In the genomic region with DNA sequence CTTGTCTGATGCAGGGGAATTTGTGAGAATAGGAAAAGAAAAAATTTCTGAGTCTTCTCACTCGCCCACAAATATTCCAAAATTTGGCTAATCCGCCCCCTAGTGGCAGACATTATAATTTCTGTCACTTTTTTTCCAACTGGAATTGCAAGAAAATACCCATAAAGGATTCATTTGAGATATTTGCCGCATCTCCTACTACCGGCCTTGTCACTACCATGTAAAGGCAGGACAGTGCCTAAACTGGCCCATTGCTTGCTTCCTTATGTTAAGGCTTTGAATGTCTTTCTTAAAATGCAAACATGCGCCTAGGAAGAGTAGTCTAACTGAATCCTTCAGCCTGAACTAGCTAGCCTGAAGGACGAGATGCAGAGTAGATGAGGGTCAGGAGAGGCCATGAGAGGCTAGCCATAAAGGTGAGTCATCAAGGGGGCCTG, we compare ENCODE assay signal across 9 cellular contexts. TPM values are rescaled to one million over a fixed set of nuclear protein-coding genes. Genes with fewer than 3 reads are reported as not detected.
DNase-seq lines count a peak whose midpoint lies in the region; FAIRE-seq and TF ChIP-seq lines count a peak whose summit lies in the region.
"Had no signal": no experiment of that assay in that cellular context is flagged by ENCODE, and none has a peak within 500 bp of the region (broad histone marks: within the 10 kb centered on the region; RNA-seq: fewer than 3 reads in every experiment).

No MANE protein-coding gene starts in this region.

- H3K4me1 ChIP-seq in DOHH2 (ENCODE audit: control insufficient read depth, low read length) (no peaks in the 10 kb centered on the region), spleen (peaks cover 0 to 22% (median 1%) of the 10 kb centered on the region in 6 donors)

- no peak for FAIRE-seq in GM12891 (lab: Jason Lieb, UNC)

- H3K4me3 Mint-ChIP-seq in activated T-helper 2 cell treated with anti-CD3 and anti-CD28 coated beads, Interferon-gamma antibody, Interleukin-2, Interleukin-4, amounts not matched to agents 10 μg/mL and 5 μg/mL and 100 μg/mL, durations not matched to agents 14 hours and 24 hours and 36 hours (ENCODE audit: low read depth) = no peak overlapping the region
- H3K4me3 Mint-ChIP-seq: IgD-negative memory B cell had no signal

- no peaks in the 10 kb centered on the region for H3K79me2 ChIP-seq in DOHH2 (ENCODE audit: control insufficient read depth, low read length)

- no peaks in the 10 kb centered on the region for H3K9me2 ChIP-seq in DOHH2 (replicated peaks; ENCODE audit: control insufficient read depth, low read length)

- peaks cover 9% of the 10 kb centered on the region for H3K27me3 Mint-ChIP-seq in activated T-helper 2 cell treated with anti-CD3 and anti-CD28 coated beads, Interferon-gamma antibody, Interleukin-2, Interleukin-4, amounts not matched to agents 10 μg/mL and 5 μg/mL and 100 μg/mL, durations not matched to agents 14 hours and 24 hours and 36 hours (ENCODE audit: low read depth)

- TF ChIP-seq POLR2A in spleen (IDR thresholded peaks at IDR 0.05) = no peak
- TF ChIP-seq POLR2A in GM12891 (IDR thresholded peaks at IDR 0.05; ENCODE audit: low read depth, low read length) = no peak

- no peak overlapping the region for H3K4me2 ChIP-seq in DOHH2 (ENCODE audit: low read length)

- H3K27ac ChIP-seq in DOHH2 (ENCODE audit: low read depth, low read length) = no peak overlapping the region
- H3K27ac ChIP-seq in spleen = no peak overlapping the region

- DNase-seq in ACHN (peak; percentile 46), NCI-H128 (lab: John Stamatoyannopoulos, UW; ENCODE audit: unreplicated experiment) (peak; percentile 28), hippocampal formation (lab: John Stamatoyannopoulos, UW) (peak; percentile 6 to 21), spleen (no peak), GM12891 (ENCODE audit: insufficient read length, low spot score) (no peak)
- no peak for DNase-seq in activated T-helper 2 cell treated with anti-CD3 and anti-CD28 coated beads, Interferon-gamma antibody, Interleukin-2, Interleukin-4, amounts not matched to agents 10 μg/mL and 5 μg/mL and 100 μg/mL, durations not matched to agents 14 hours and 24 hours and 36 hours (ENCODE audit: low spot score)
- DNase-seq in effector CD8-positive, alpha-beta T cell (lab: John Stamatoyannopoulos, UW) = no peak

- 31 to 38% (median 37%) methylated on average over 6 of the region's 6 CpGs for WGBS in spleen, 5 donors

- H3K27ac Mint-ChIP-seq in activated T-helper 2 cell treated with anti-CD3 and anti-CD28 coated beads, Interferon-gamma antibody, Interleukin-2, Interleukin-4, amounts not matched to agents 10 μg/mL and 5 μg/mL and 100 μg/mL, durations not matched to agents 14 hours and 24 hours and 36 hours = peak overlapping the region; percentile 7
- H3K27ac Mint-ChIP-seq: IgD-negative memory B cell had no signal

- H3K27me3 ChIP-seq in DOHH2 (ENCODE audit: control insufficient read depth, low read length) (peaks cover 17% of the 10 kb centered on the region), spleen (replicated peaks in 1 of 7) (peaks cover 0 to 7% (median 0%) of the 10 kb centered on the region in 7 donors)

- TF ChIP-seq CTCF in DOHH2 (IDR thresholded peaks at IDR 0.05; ENCODE audit: low read depth, low read length, poor library complexity, severe bottlenecking) (peak; percentile 89), spleen (IDR thresholded peaks at IDR 0.05 in 8 of 11, conservative IDR thresholded peaks at IDR 0.05 in 3 of 11) (peak; percentile 24 to 78 (median 58))

- H3K9me3 ChIP-seq in DOHH2 (ENCODE audit: control insufficient read depth, insufficient read depth, low read length) = no peaks in the 10 kb centered on the region
- no peaks in the 10 kb centered on the region for H3K9me3 ChIP-seq in spleen

- H4K20me1 ChIP-seq in DOHH2 (ENCODE audit: control insufficient read depth, insufficient read depth, low read depth, low read length) = no peaks in the 10 kb centered on the region

- intact Hi-C loops in activated T-helper 2 cell treated with anti-CD3 and anti-CD28 coated beads, Interferon-gamma antibody, Interleukin-2, Interleukin-4, amounts not matched to agents 10 μg/mL and 5 μg/mL and 100 μg/mL, durations not matched to agents 14 hours and 24 hours and 36 hours (cut with micrococcal nuclease) = loop anchor here (1.0 to 5.0 kb wide), 3 partner anchors 13 to 710 kb away; no protein-coding TSS in a partner anchor
- intact Hi-C loops in spleen (cut with DNase I; ENCODE audit: low total_unique reads) = loop anchor here (5.0 kb wide), 1 partner anchor 420 kb away; no protein-coding TSS in a partner anchor

- no peaks in the 10 kb centered on the region for H3K9me3 Mint-ChIP-seq in activated T-helper 2 cell treated with anti-CD3 and anti-CD28 coated beads, Interferon-gamma antibody, Interleukin-2, Interleukin-4, amounts not matched to agents 10 μg/mL and 5 μg/mL and 100 μg/mL, durations not matched to agents 14 hours and 24 hours and 36 hours
- H3K9me3 Mint-ChIP-seq: IgD-negative memory B cell had no signal

- H3K4me3 ChIP-seq in DOHH2 (ENCODE audit: low read length) = no peak overlapping the region
- no peak overlapping the region for H3K4me3 ChIP-seq in spleen

- in situ Hi-C loops in ACHN (cut with HindIII; ENCODE audit: low pct_ligation_motif_present, low pct_unique_long_range_greater_than_20kb, low sequenced_read_pairs) = no loop called here

- peaks cover 35% of the 10 kb centered on the region for H3K4me1 Mint-ChIP-seq in activated T-helper 2 cell treated with anti-CD3 and anti-CD28 coated beads, Interferon-gamma antibody, Interleukin-2, Interleukin-4, amounts not matched to agents 10 μg/mL and 5 μg/mL and 100 μg/mL, durations not matched to agents 14 hours and 24 hours and 36 hours (ENCODE audit: low read depth)
- H3K4me1 Mint-ChIP-seq: IgD-negative memory B cell had no signal

- no peaks in the 10 kb centered on the region for H3F3A ChIP-seq in DOHH2 (ENCODE audit: control insufficient read depth, insufficient read depth)

- no peaks in the 10 kb centered on the region for H3K36me3 Mint-ChIP-seq in activated T-helper 2 cell treated with anti-CD3 and anti-CD28 coated beads, Interferon-gamma antibody, Interleukin-2, Interleukin-4, amounts not matched to agents 10 μg/mL and 5 μg/mL and 100 μg/mL, durations not matched to agents 14 hours and 24 hours and 36 hours (ENCODE audit: low read depth)
- H3K36me3 Mint-ChIP-seq: IgD-negative memory B cell had no signal

- H3K36me3 ChIP-seq in DOHH2 (ENCODE audit: control insufficient read depth, low read length) (no peaks in the 10 kb centered on the region), spleen (no peaks in the 10 kb centered on the region)

TF ChIP-seq in GM12891, 5 proteins besides CTCF, POLR2A, EP300 and RAD21:
- no peak for TF ChIP-seq POLR2AphosphoS5 (IDR thresholded peaks at IDR 0.05; ENCODE audit: low read depth, low read length)
- no peak for TF ChIP-seq SPI1 (IDR thresholded peaks at IDR 0.05; ENCODE audit: low read depth, low read length)
- no peak for TF ChIP-seq PAX5 (IDR thresholded peaks at IDR 0.05; ENCODE audit: insufficient read depth, low read length, severe bottlenecking)
- TF ChIP-seq TAF1 (IDR thresholded peaks at IDR 0.05; ENCODE audit: low read depth, low read length) = no peak
- no peak for TF ChIP-seq POU2F2 (IDR thresholded peaks at IDR 0.05; ENCODE audit: low read depth, low read length)

RNA-seq across cellular contexts. Expression of gene CEP295, which starts 9.3 kb away (rescaled TPM):
- 30.0 and 31.8 TPM in 2 replicates for total RNA-seq in activated T-helper 2 cell treated with anti-CD3 and anti-CD28 coated beads, Interferon-gamma antibody, Interleukin-2, Interleukin-4, amounts not matched to agents 10 μg/mL and 5 μg/mL and 100 μg/mL, durations not matched to agents 14 hours and 24 hours and 36 hours
- total RNA-seq in spleen = 10 to 100 TPM; 13.4 to 31.5 (median 14.9) TPM
- 10 to 100 TPM in 1 of 3 donors, 1 to 10 TPM in 2; 7.7 to 10.1 (median 8.2) TPM for polyA plus RNA-seq in spleen
- polyA plus RNA-seq in GM12891 (2012; ENCODE audit: low read depth, missing spikeins) = 7.2 TPM

Comparison
In these comparisons a context has a peak if more than half of its experiments do, and no peak if none do; other contexts are left out.
1. DNase-seq: peak in ACHN (single experiment), NCI-H128 (single experiment) and hippocampal formation (2 of 2); none in activated T-helper 2 cell treated with anti-CD3 and anti-CD28 coated beads, Interferon-gamma antibody, Interleukin-2, Interleukin-4, amounts not matched to agents 10 μg/mL and 5 μg/mL and 100 μg/mL, durations not matched to agents 14 hours and 24 hours and 36 hours (single experiment), spleen (single experiment), GM12891 (single experiment) and effector CD8-positive, alpha-beta T cell (single experiment).